26 cellular contexts compared by ENCODE assay signal in the genomic region with DNA sequence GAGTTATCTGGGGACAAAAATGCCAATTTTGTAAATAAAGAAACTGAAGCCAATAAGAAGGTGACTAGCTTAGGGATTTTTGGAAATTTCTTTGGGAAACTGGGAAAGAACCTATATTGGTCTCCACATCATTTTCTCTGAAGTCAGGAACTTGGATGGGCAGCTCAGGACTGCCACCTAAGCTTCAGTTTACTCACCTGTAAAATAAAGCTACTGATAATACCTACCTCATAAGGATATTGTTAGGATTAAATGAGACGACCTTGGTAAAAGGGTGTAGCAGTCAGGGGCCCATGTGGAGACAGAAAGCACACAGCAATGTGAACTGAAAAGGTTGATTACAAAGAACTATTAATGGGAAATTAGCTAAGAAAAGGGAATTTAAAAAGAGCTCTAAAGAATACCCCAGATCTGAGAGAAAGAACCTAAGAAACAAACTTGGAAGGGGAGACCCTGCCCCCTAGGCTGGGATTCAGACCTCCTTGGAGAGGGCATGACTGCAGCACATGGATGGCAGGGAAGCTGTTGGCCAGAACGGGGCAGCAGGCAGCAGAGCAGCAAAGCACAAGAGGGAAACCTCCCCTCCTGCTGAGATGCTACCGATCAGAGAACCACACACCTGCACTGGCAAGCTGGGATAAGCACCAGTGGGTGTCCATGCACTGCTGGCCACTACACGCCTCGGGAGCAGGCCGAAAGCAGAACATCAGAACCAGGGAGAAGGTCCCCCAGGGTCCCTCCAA.
DNase-seq lines count a peak whose midpoint lies in the region; ATAC-seq and TF ChIP-seq lines count a peak whose summit lies in the region.
"Had no signal": no experiment of that assay in that cellular context is flagged by ENCODE, and none has a peak within 500 bp of the region (broad histone marks: within the 10 kb centered on the region; RNA-seq: fewer than 3 reads in every experiment).

No MANE protein-coding gene starts in this region.

- H3K27me3 Mint-ChIP-seq in GM23338 (ENCODE audit: insufficient read depth, low read depth, poor library complexity) (no peaks in the 10 kb centered on the region), chondrocyte (ENCODE audit: low read depth) (no peaks in the 10 kb centered on the region)

- H3K27ac ChIP-seq in GM23338 (ENCODE audit: low read depth) (no peak overlapping the region), KOPT-K1 (ENCODE audit: low read depth, low read length, poor library complexity, severe bottlenecking) (peak overlapping the region; percentile 98), trophoblast cell (ENCODE audit: low read depth, low read length) (no peak overlapping the region), OCI-LY7 (ENCODE audit: low read depth, low read length, poor library complexity, severe bottlenecking) (no peak overlapping the region)
- H3K27ac ChIP-seq: BLaER1, brain microvascular endothelial cell, gastrocnemius medialis, psoas muscle had no signal

- ATAC-seq in GM23338, result peak; percentile 67
- no peak for ATAC-seq in HG03025 (IDR thresholded peaks at IDR 0.05; ENCODE audit: low FRiP score, unreplicated experiment)
- ATAC-seq: gastrocnemius medialis; left colon; psoas muscle; stimulated activated memory B cell treated with anti-CD40 and anti-IgM and Interleukin-4, amounts not matched to agents 10 μg/mL and 1 μg/mL and 100 μg/mL, for 72 hours had no signal

- H3K14ac ChIP-seq in trophoblast cell (ENCODE audit: low read length), result no peak overlapping the region

- CTCF ChIA-PET in OCI-LY7 (lab: Charles Lee; ENCODE audit: unreplicated experiment), result no interaction called here

- H3K9ac ChIP-seq in trophoblast cell (ENCODE audit: low read length), result peak overlapping the region; percentile 11
- H3K9ac ChIP-seq: BLaER1 had no signal

- no peak overlapping the region for H4K8ac ChIP-seq in trophoblast cell (ENCODE audit: low read depth, low read length)

- intact Hi-C loops in OCI-LY7 (cut with micrococcal nuclease; ENCODE audit: unreplicated experiment), result no loop called here

- peaks cover 5% of the 10 kb centered on the region; the same call in 1 of the 2 replicates for H3K9me2 ChIP-seq in GM23338 (ENCODE audit: insufficient read depth)
- no peaks in the 10 kb centered on the region for H3K9me2 ChIP-seq in OCI-LY7 (ENCODE audit: insufficient read depth, low read length)

- no peak overlapping the region for H4K12ac ChIP-seq in trophoblast cell (ENCODE audit: low read depth, low read length)

- H2BK5ac ChIP-seq in trophoblast cell (ENCODE audit: low read depth, low read length, poor library complexity), result no peak overlapping the region

- H3K9me3 Mint-ChIP-seq in GM23338, result no peaks in the 10 kb centered on the region; the same call in 2 of the 3 replicates
- no peaks in the 10 kb centered on the region for H3K9me3 Mint-ChIP-seq in chondrocyte (ENCODE audit: low read depth)
- H3K9me3 Mint-ChIP-seq: activated CD4-positive, alpha-beta memory T cell treated with anti-CD3 and anti-CD28 coated beads, Interleukin-2, amount 10 ng/mL, durations not matched to agents 7 days and 5 days; activated T-helper 17 cell treated with anti-CD3 and anti-CD28 coated beads, Interleukin-2, amount 50 U/mL, for 72 hours; memory B cell; stimulated activated memory B cell treated with anti-CD40 and anti-IgM and Interleukin-4, amounts not matched to agents 10 μg/mL and 1 μg/mL and 100 μg/mL, for 72 hours had no signal

- H3K27me3 ChIP-seq in GM23338 (ENCODE audit: insufficient read depth) (no peaks in the 10 kb centered on the region), trophoblast cell (ENCODE audit: insufficient read depth, low read length) (no peaks in the 10 kb centered on the region)
- H3K27me3 ChIP-seq: BLaER1, brain microvascular endothelial cell, gastrocnemius medialis, hepatocyte had no signal

- H3K4me3 ChIP-seq in GM23338, result no peak overlapping the region
- no peak overlapping the region for H3K4me3 ChIP-seq in trophoblast cell (ENCODE audit: low read depth, low read length)
- no peak overlapping the region for H3K4me3 ChIP-seq in OCI-LY7 (ENCODE audit: low read depth, low read length, poor library complexity, severe bottlenecking)
- H3K4me3 ChIP-seq: BLaER1, gastrocnemius medialis, hepatocyte, psoas muscle had no signal

- no peaks in the 10 kb centered on the region for H3F3A ChIP-seq in GM23338 (replicated peaks; ENCODE audit: low read depth)

- WGBS in trophoblast cell (ENCODE audit: extremely low coverage, insufficient coverage, insufficient read length), result no CpG with 5 or more reads among the region's 6 CpGs

- H3K36me3 ChIP-seq in GM23338 (ENCODE audit: insufficient read depth), result no peaks in the 10 kb centered on the region
- no peaks in the 10 kb centered on the region for H3K36me3 ChIP-seq in KOPT-K1 (ENCODE audit: insufficient read depth, low read length)
- no peaks in the 10 kb centered on the region for H3K36me3 ChIP-seq in trophoblast cell (ENCODE audit: control insufficient read depth in 1 of 2, insufficient read depth in 2 of 2, low read length in 2 of 2)
- H3K36me3 ChIP-seq in OCI-LY7 (ENCODE audit: insufficient read depth, low read length), result no peaks in the 10 kb centered on the region
- H3K36me3 ChIP-seq: BLaER1, brain microvascular endothelial cell, gastrocnemius medialis had no signal

- H3K9me3 ChIP-seq in KOPT-K1 (ENCODE audit: insufficient read depth, low read length, poor library complexity, severe bottlenecking) (no peaks in the 10 kb centered on the region), trophoblast cell (ENCODE audit: insufficient read depth, low read depth, low read length) (no peaks in the 10 kb centered on the region), OCI-LY7 (ENCODE audit: low read length) (no peaks in the 10 kb centered on the region)
- H3K9me3 ChIP-seq: BLaER1, gastrocnemius medialis, psoas muscle had no signal

- H2AK5ac ChIP-seq in trophoblast cell (ENCODE audit: low read length), result no peak overlapping the region

- peaks cover 2% of the 10 kb centered on the region for H3K79me1 ChIP-seq in trophoblast cell (ENCODE audit: low read length)

- no peak overlapping the region for H3K4ac ChIP-seq in trophoblast cell (ENCODE audit: low read depth, low read length)

- H3K27ac Mint-ChIP-seq in GM23338 (no peak overlapping the region), chondrocyte (ENCODE audit: unreplicated experiment) (peak overlapping the region; percentile 77)
- H3K27ac Mint-ChIP-seq: activated T-helper 17 cell treated with anti-CD3 and anti-CD28 coated beads, Interleukin-2, amount 50 U/mL, for 72 hours; memory B cell; stimulated activated memory B cell treated with anti-CD40 and anti-IgM and Interleukin-4, amounts not matched to agents 10 μg/mL and 1 μg/mL and 100 μg/mL, for 72 hours had no signal

- TF ChIP-seq CTCF in GM23338 (conservative IDR thresholded peaks at IDR 0.05; ENCODE audit: low read depth in 2 of 2) (no peak), chondrocyte (IDR thresholded peaks at IDR 0.05) (no peak), OCI-LY7 (conservative IDR thresholded peaks at IDR 0.05; ENCODE audit: low read length) (no peak)

- no peak overlapping the region for H3K23ac ChIP-seq in trophoblast cell (ENCODE audit: low read length)

- H3K4me2 ChIP-seq in GM23338 (no peak overlapping the region), trophoblast cell (ENCODE audit: low read length) (no peak overlapping the region), OCI-LY7 (ENCODE audit: low read length) (no peak overlapping the region)
- H3K4me2 ChIP-seq: BLaER1, hepatocyte had no signal

- POLR2A ChIA-PET in OCI-LY7 (lab: Charles Lee), result interaction anchor here (0.5 kb wide), 1 partner anchor 237 kb away, joined by 3 read pairs; no protein-coding TSS in a partner anchor

- H4K91ac ChIP-seq in trophoblast cell (ENCODE audit: low read depth, low read length), result no peak overlapping the region

- H3K4me1 Mint-ChIP-seq in GM23338 (no peaks in the 10 kb centered on the region; the same call in 2 of the 3 replicates), chondrocyte (ENCODE audit: low read depth) (peaks cover 71% of the 10 kb centered on the region)
- H3K4me1 Mint-ChIP-seq: activated T-helper 17 cell treated with anti-CD3 and anti-CD28 coated beads, Interleukin-2, amount 50 U/mL, for 72 hours; memory B cell; stimulated activated memory B cell treated with anti-CD40 and anti-IgM and Interleukin-4, amounts not matched to agents 10 μg/mL and 1 μg/mL and 100 μg/mL, for 72 hours had no signal

- H2AFZ ChIP-seq in GM23338 (no peak overlapping the region), trophoblast cell (ENCODE audit: insufficient read depth, low read length, poor library complexity) (no peak overlapping the region), OCI-LY7 (ENCODE audit: low read length) (no peak overlapping the region)
- H2AFZ ChIP-seq: hepatocyte had no signal

- H2BK12ac ChIP-seq in trophoblast cell (ENCODE audit: low read length), result no peak overlapping the region

- H3K4me1 ChIP-seq in GM23338 (ENCODE audit: insufficient read depth), result no peaks in the 10 kb centered on the region
- H3K4me1 ChIP-seq in trophoblast cell (ENCODE audit: control insufficient read depth in 1 of 2, insufficient read depth in 2 of 2, low read length in 2 of 2), result peaks cover 4 to 6% of the 10 kb centered on the region in 2 experiments
- no peaks in the 10 kb centered on the region for H3K4me1 ChIP-seq in OCI-LY7 (ENCODE audit: insufficient read depth, low read length, poor library complexity, severe bottlenecking)
- H3K4me1 ChIP-seq: BLaER1, psoas muscle had no signal

- no peak overlapping the region for H2BK120ac ChIP-seq in trophoblast cell (ENCODE audit: insufficient read depth, low read length, poor library complexity)

- BruUV-seq in OCI-LY7 (replicated peaks; lab: Mats Ljungman, UMichigan), result no TSS peak

- H3K36me3 Mint-ChIP-seq in GM23338 (ENCODE audit: low read depth), result no peaks in the 10 kb centered on the region
- no peaks in the 10 kb centered on the region for H3K36me3 Mint-ChIP-seq in chondrocyte (ENCODE audit: low read depth)
- H3K36me3 Mint-ChIP-seq: memory B cell; stimulated activated memory B cell treated with anti-CD40 and anti-IgM and Interleukin-4, amounts not matched to agents 10 μg/mL and 1 μg/mL and 100 μg/mL, for 72 hours had no signal

- H3K79me2 ChIP-seq in GM23338 (replicated peaks; ENCODE audit: insufficient read depth) (no peaks in the 10 kb centered on the region), trophoblast cell (ENCODE audit: control insufficient read depth, insufficient read depth, low read length, poor library complexity) (no peaks in the 10 kb centered on the region), OCI-LY7 (ENCODE audit: insufficient read depth, low read depth, low read length) (no peaks in the 10 kb centered on the region)
- H3K79me2 ChIP-seq: hepatocyte had no signal

- H3K18ac ChIP-seq in trophoblast cell (ENCODE audit: low read length), result no peak overlapping the region

- H3K4me3 Mint-ChIP-seq in GM23338 (no peak overlapping the region), chondrocyte (ENCODE audit: unreplicated experiment) (no peak overlapping the region)
- H3K4me3 Mint-ChIP-seq: activated CD4-positive, alpha-beta memory T cell treated with anti-CD3 and anti-CD28 coated beads, Interleukin-2, amount 10 ng/mL, durations not matched to agents 7 days and 5 days; activated T-helper 17 cell treated with anti-CD3 and anti-CD28 coated beads, Interleukin-2, amount 50 U/mL, for 72 hours; memory B cell; stimulated activated memory B cell treated with anti-CD40 and anti-IgM and Interleukin-4, amounts not matched to agents 10 μg/mL and 1 μg/mL and 100 μg/mL, for 72 hours had no signal

- DNase-seq in GM23338 (ENCODE audit: low spot score) (no peak), chondrocyte (ENCODE audit: low spot score) (no peak), trophoblast cell (no peak), hippocampal formation (lab: John Stamatoyannopoulos, UW) (no peak), OCI-LY7 (ENCODE audit: low spot score) (no peak), DMS114 treated with DMSO at 0.1 percent for 48 hours (lab: John Stamatoyannopoulos, UW; ENCODE audit: unreplicated experiment) (no peak)
- DNase-seq: activated naive CD4-positive, alpha-beta T cell treated with anti-CD3 and anti-CD28 coated beads, Interleukin-2, amount 50 U/mL, for 16 hours; brain microvascular endothelial cell; DMS153; gastrocnemius medialis; left colon; NCI-H1092; NCI-H187 treated with DMSO at 0.1 percent for 48 hours; NCI-H526; nucleus accumbens; psoas muscle; SHP77; substantia nigra had no signal

- no peaks in the 10 kb centered on the region for H4K20me1 ChIP-seq in GM23338 (replicated peaks; ENCODE audit: insufficient read depth)
- H4K20me1 ChIP-seq in OCI-LY7 (ENCODE audit: insufficient read depth, low read length), result no peaks in the 10 kb centered on the region
- H4K20me1 ChIP-seq: BLaER1 had no signal
